In genomic region chr1:119347858-119348257, GRCh38 we compare ENCODE assay signal across 1 cellular context.
TF ChIP-seq lines count a peak whose summit lies in the region.

No MANE protein-coding gene starts in this region.

TF ChIP-seq in H1, 55 proteins besides CTCF, POLR2A, EP300 and RAD21 (continued from another document):
- no peak for TF ChIP-seq BRCA1 (IDR thresholded peaks at IDR 0.05; ENCODE audit: low read depth, low read length)
- no peak for TF ChIP-seq SP2 (IDR thresholded peaks at IDR 0.05; ENCODE audit: low read length)
